11 cellular contexts compared by ENCODE assay signal in genomic region chr13:44868397-44868796, GRCh38.
A peak's percentile ranks its signal among the peaks of the same experiment; 100 is the strongest.
DNase-seq lines count a peak whose midpoint lies in the region; ATAC-seq and TF ChIP-seq lines count a peak whose summit lies in the region.
"Had no signal": no experiment of that assay in that cellular context is flagged by ENCODE, and none has a peak within 500 bp of the region (broad histone marks: within the 10 kb centered on the region; RNA-seq: fewer than 3 reads in every experiment).

No MANE protein-coding gene starts in this region.

- TF ChIP-seq CTCF in GM13976 (IDR thresholded peaks at IDR 0.05; ENCODE audit: borderline replicate concordance, control extremely low read depth, extremely low read depth, insufficient read depth, missing control alignments) (no peak), body of pancreas (IDR thresholded peaks at IDR 0.05) (no peak)

- H3K27ac ChIP-seq in body of pancreas, result peak overlapping the region in 1 of 4 donors; percentile 87
- H3K27ac ChIP-seq: foreskin keratinocyte had no signal

- ATAC-seq in GM19043 (IDR thresholded peaks at IDR 0.05; ENCODE audit: low read depth, unreplicated experiment), result peak; percentile 84
- ATAC-seq in HG02642 (IDR thresholded peaks at IDR 0.05; ENCODE audit: poor library complexity, unreplicated experiment), result peak; percentile 71
- ATAC-seq in HG03521 (IDR thresholded peaks at IDR 0.05; ENCODE audit: unreplicated experiment), result peak; percentile 88
- ATAC-seq in body of pancreas, result no peak
- ATAC-seq: foreskin keratinocyte had no signal

- peak; percentile 58 for DNase-seq in GM13976 (ENCODE audit: low spot score)
- DNase-seq in NCI-H82 treated with DMSO at 0.1 percent for 48 hours (lab: John Stamatoyannopoulos, UW; ENCODE audit: unreplicated experiment), result no peak
- no peak for DNase-seq in body of pancreas
- DNase-seq in activated naive CD4-positive, alpha-beta T cell (lab: John Stamatoyannopoulos, UW), result no peak
- DNase-seq in KBM-7, result no peak
- DNase-seq: activated B cell treated with CpG ODN at 0.5 μM for 24 hours, foreskin keratinocyte, stomach had no signal

- intact Hi-C loops in body of pancreas (cut with DNase I), result no loop called here

- no peak overlapping the region for H3K4me3 ChIP-seq in body of pancreas
- H3K4me3 ChIP-seq: stomach had no signal

- in situ Hi-C loops in GM13976 (cut with MboI; ENCODE audit: low sequenced_read_pairs, unreplicated experiment), result no loop called here
- in situ Hi-C loops in KBM-7 (cut with MboI; ENCODE audit: low pct_unique_long_range_greater_than_20kb, low sequenced_read_pairs), result no loop called here

- H3K4me1 ChIP-seq in body of pancreas, result peaks cover 54% of the 10 kb centered on the region
- H3K4me1 ChIP-seq: foreskin keratinocyte had no signal

- 93 to 98% methylated on average over 3 of the region's 3 CpGs for WGBS in body of pancreas, 2 donors

- TF ChIP-seq POLR2A in body of pancreas (IDR thresholded peaks at IDR 0.05), result no peak

- H3K27me3 ChIP-seq in body of pancreas, result no peaks in the 10 kb centered on the region
- H3K27me3 ChIP-seq: foreskin keratinocyte, stomach had no signal

- no peaks in the 10 kb centered on the region for H3K36me3 ChIP-seq in body of pancreas (replicated peaks in 1 of 2; ENCODE audit: insufficient read depth in 1 of 2, low read depth in 2 of 2)
- H3K36me3 ChIP-seq: stomach had no signal

- H3K9me3 ChIP-seq in body of pancreas, result no peaks in the 10 kb centered on the region
- H3K9me3 ChIP-seq: stomach had no signal
